In the genomic region with DNA sequence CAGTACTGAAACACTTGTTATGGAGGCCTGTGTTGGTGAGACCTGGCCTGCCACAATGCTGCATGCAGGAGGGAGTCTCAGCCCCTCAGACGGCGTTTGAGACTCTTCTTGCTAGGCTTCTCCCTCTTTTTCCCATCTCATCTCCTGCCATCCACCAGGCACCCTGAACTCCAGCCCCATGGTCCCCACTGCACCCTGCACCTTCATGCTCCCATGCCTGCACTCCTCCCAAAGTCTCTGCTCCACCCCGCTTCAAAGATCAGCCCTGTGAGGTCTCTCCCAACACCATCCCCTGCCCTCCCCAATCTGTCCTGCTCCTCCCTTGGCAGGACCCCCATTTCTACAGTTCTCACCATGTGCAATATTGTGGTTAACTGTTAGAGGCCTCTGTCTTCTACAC, we compare ENCODE assay signal across 23 cellular contexts.
DNase-seq lines count a peak whose midpoint lies in the region; ATAC-seq and TF ChIP-seq lines count a peak whose summit lies in the region.
"Had no signal": no experiment of that assay in that cellular context is flagged by ENCODE, and none has a peak within 500 bp of the region (broad histone marks: within the 10 kb centered on the region; RNA-seq: fewer than 3 reads in every experiment).

No MANE protein-coding gene starts in this region.

- H3K27me3 ChIP-seq in left ventricle myocardium inferior (ENCODE audit: low read depth) (no peaks in the 10 kb centered on the region), right atrium auricular region (no peaks in the 10 kb centered on the region)
- H3K27me3 ChIP-seq: ascending aorta, dorsolateral prefrontal cortex, MG63, stomach, transverse colon had no signal

- peaks cover 36% of the 10 kb centered on the region for H3K36me3 Mint-ChIP-seq in T-helper 1 cell treated with Interleukin-12 subunit alpha and Interleukin-12 subunit beta and Interleukin-4 antibody, amounts not matched to agents 30 μg/mL and 1 μg/mL, for 36 hours (ENCODE audit: low read depth)
- H3K36me3 Mint-ChIP-seq in IgD-negative memory B cell (peaks cover 8% of the 10 kb centered on the region), memory B cell (peaks cover 13% of the 10 kb centered on the region)

- intact Hi-C loops in left ventricle myocardium inferior (cut with micrococcal nuclease), result no loop called here

- ATAC-seq in GM18873 (IDR thresholded peaks at IDR 0.05; ENCODE audit: low FRiP score, unreplicated experiment), result peak; percentile 26
- ATAC-seq in memory B cell (ENCODE audit: low read depth), result no peak

- H3K4me1 Mint-ChIP-seq in T-helper 1 cell treated with Interleukin-12 subunit alpha and Interleukin-12 subunit beta and Interleukin-4 antibody, amounts not matched to agents 30 μg/mL and 1 μg/mL, for 36 hours (ENCODE audit: low read depth), result peaks cover 58% of the 10 kb centered on the region
- H3K4me1 Mint-ChIP-seq in IgD-negative memory B cell (peaks cover 59 to 76% (median 67%) of the 10 kb centered on the region in 3 donors), memory B cell (peaks cover 51% of the 10 kb centered on the region)

- no peaks in the 10 kb centered on the region for H3K36me3 ChIP-seq in left ventricle myocardium inferior
- H3K36me3 ChIP-seq in right atrium auricular region, result no peaks in the 10 kb centered on the region
- H3K36me3 ChIP-seq: MG63 had no signal

- no peaks in the 10 kb centered on the region for H3K9me3 Mint-ChIP-seq in T-helper 1 cell treated with Interleukin-12 subunit alpha and Interleukin-12 subunit beta and Interleukin-4 antibody, amounts not matched to agents 30 μg/mL and 1 μg/mL, for 36 hours
- no peaks in the 10 kb centered on the region for H3K9me3 Mint-ChIP-seq in IgD-negative memory B cell
- H3K9me3 Mint-ChIP-seq in memory B cell, result no peaks in the 10 kb centered on the region
- H3K9me3 Mint-ChIP-seq: activated CD4-positive, alpha-beta memory T cell treated with anti-CD3 and anti-CD28 coated beads, Interleukin-2, amount 10 ng/mL, durations not matched to agents 7 days and 5 days had no signal

- H3K27ac Mint-ChIP-seq in T-helper 1 cell treated with Interleukin-12 subunit alpha and Interleukin-12 subunit beta and Interleukin-4 antibody, amounts not matched to agents 30 μg/mL and 1 μg/mL, for 36 hours, result peak overlapping the region; percentile 73
- peak overlapping the region in 2 of 3 donors; percentile 49 to 86 for H3K27ac Mint-ChIP-seq in IgD-negative memory B cell
- peak overlapping the region; percentile 88 for H3K27ac Mint-ChIP-seq in memory B cell
- H3K27ac Mint-ChIP-seq: activated CD4-positive, alpha-beta memory T cell treated with anti-CD3 and anti-CD28 coated beads, Interleukin-2, amount 10 ng/mL, durations not matched to agents 7 days and 5 days had no signal

- H3K4me3 ChIP-seq in left ventricle myocardium inferior (no peak overlapping the region), right atrium auricular region (no peak overlapping the region)
- H3K4me3 ChIP-seq: ascending aorta, dorsolateral prefrontal cortex, MG63, stomach, transverse colon had no signal

- H3K9me3 ChIP-seq in left ventricle myocardium inferior (replicated peaks) (no peaks in the 10 kb centered on the region), right atrium auricular region (no peaks in the 10 kb centered on the region)
- H3K9me3 ChIP-seq: ascending aorta, MG63, stomach, transverse colon had no signal

- peaks cover 21% of the 10 kb centered on the region for H3K4me1 ChIP-seq in left ventricle myocardium inferior
- H3K4me1 ChIP-seq in right atrium auricular region, result peaks cover 0 to 4% of the 10 kb centered on the region in 2 donors

- TF ChIP-seq CTCF in left ventricle myocardium inferior (IDR thresholded peaks at IDR 0.05; ENCODE audit: borderline replicate concordance) (no peak), right atrium auricular region (IDR thresholded peaks at IDR 0.05) (no peak)

- H3K27ac ChIP-seq in left ventricle myocardium inferior (replicated peaks) (no peak overlapping the region), right atrium auricular region (no peak overlapping the region)
- H3K27ac ChIP-seq: 22Rv1, ascending aorta, dorsolateral prefrontal cortex, HL-60, stomach had no signal

- no peak overlapping the region for H3K4me3 Mint-ChIP-seq in T-helper 1 cell treated with Interleukin-12 subunit alpha and Interleukin-12 subunit beta and Interleukin-4 antibody, amounts not matched to agents 30 μg/mL and 1 μg/mL, for 36 hours
- peak overlapping the region in 1 of 4 donors; percentile 67 for H3K4me3 Mint-ChIP-seq in IgD-negative memory B cell
- peak overlapping the region; percentile 7 for H3K4me3 Mint-ChIP-seq in memory B cell
- H3K4me3 Mint-ChIP-seq: activated CD4-positive, alpha-beta memory T cell treated with anti-CD3 and anti-CD28 coated beads, Interleukin-2, amount 10 ng/mL, durations not matched to agents 7 days and 5 days had no signal

- no peaks in the 10 kb centered on the region for H3K27me3 Mint-ChIP-seq in T-helper 1 cell treated with Interleukin-12 subunit alpha and Interleukin-12 subunit beta and Interleukin-4 antibody, amounts not matched to agents 30 μg/mL and 1 μg/mL, for 36 hours (ENCODE audit: low read depth)
- no peaks in the 10 kb centered on the region for H3K27me3 Mint-ChIP-seq in IgD-negative memory B cell
- H3K27me3 Mint-ChIP-seq in memory B cell, result no peaks in the 10 kb centered on the region
- H3K27me3 Mint-ChIP-seq: activated CD4-positive, alpha-beta memory T cell treated with anti-CD3 and anti-CD28 coated beads, Interleukin-2, amount 10 ng/mL, durations not matched to agents 7 days and 5 days had no signal

- no peak for DNase-seq in T-helper 1 cell
- no peak for DNase-seq in memory B cell (ENCODE audit: low spot score in 2 of 2)
- DNase-seq in left ventricle myocardium inferior, result no peak
- no peak for DNase-seq in NCI-H526 treated with DMSO at 0.1 percent for 48 hours (lab: John Stamatoyannopoulos, UW)
- no peak for DNase-seq in right atrium auricular region (ENCODE audit: low spot score)
- DNase-seq: activated CD4-positive, alpha-beta memory T cell treated with anti-CD3 and anti-CD28 coated beads, Interleukin-2, amount 10 ng/mL, durations not matched to agents 7 days and 5 days; activated CD4-positive, CD25-positive, alpha-beta regulatory T cell; activated naive CD4-positive, alpha-beta T cell treated with anti-CD3 and anti-CD28 coated beads, Interleukin-2, amount 50 U/mL, for 16 hours; caudate nucleus; MG63; NCI-H1417 treated with DMSO at 0.1 percent for 48 hours; NCI-H524 treated with DMSO at 0.1 percent for 48 hours; occipital lobe; stomach; T1000; transverse colon had no signal
